ENCODE assay signal across 1 cellular context in genomic region chr19:18419195-18419698, GRCh38.
TF ChIP-seq lines count a peak whose summit lies in the region.

SSBP4 (plus strand) TSS chr19:18419398; CDS start chr19:18419649, 251 bp downstream.

TF ChIP-seq in WTC11, 78 proteins besides CTCF, POLR2A, EP300 and RAD21 (continued from another document):
- no peak for TF ChIP-seq ZNF138 (CRISPR knock-in tag; conservative IDR thresholded peaks at IDR 0.05)
